ENCODE assay signal across 1 cellular context in the genomic region with DNA sequence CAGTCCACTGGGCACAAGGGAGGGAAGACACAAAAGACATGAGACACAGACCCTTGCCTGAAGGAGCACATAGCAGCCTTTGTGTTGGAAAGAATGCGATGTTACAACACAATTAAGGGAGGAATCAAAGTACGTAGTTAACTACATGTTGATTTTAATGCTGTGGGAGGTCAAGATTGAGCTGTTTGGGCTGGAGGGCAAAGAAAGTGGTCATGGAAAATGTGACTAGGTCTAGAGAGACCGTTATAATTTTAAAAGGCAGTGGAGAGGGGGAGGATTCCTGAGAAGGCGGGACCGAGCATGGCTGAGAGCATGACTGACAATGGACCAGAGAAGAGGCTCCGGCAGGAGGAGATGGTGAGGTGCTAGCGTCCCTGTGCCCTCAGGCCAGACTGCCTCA.
TF ChIP-seq lines count a peak whose summit lies in the region.

No MANE protein-coding gene starts in this region.

TF ChIP-seq in K562, 482 proteins besides CTCF, POLR2A, EP300 and RAD21 (continued from another document):
- TF ChIP-seq, protein P1, sequence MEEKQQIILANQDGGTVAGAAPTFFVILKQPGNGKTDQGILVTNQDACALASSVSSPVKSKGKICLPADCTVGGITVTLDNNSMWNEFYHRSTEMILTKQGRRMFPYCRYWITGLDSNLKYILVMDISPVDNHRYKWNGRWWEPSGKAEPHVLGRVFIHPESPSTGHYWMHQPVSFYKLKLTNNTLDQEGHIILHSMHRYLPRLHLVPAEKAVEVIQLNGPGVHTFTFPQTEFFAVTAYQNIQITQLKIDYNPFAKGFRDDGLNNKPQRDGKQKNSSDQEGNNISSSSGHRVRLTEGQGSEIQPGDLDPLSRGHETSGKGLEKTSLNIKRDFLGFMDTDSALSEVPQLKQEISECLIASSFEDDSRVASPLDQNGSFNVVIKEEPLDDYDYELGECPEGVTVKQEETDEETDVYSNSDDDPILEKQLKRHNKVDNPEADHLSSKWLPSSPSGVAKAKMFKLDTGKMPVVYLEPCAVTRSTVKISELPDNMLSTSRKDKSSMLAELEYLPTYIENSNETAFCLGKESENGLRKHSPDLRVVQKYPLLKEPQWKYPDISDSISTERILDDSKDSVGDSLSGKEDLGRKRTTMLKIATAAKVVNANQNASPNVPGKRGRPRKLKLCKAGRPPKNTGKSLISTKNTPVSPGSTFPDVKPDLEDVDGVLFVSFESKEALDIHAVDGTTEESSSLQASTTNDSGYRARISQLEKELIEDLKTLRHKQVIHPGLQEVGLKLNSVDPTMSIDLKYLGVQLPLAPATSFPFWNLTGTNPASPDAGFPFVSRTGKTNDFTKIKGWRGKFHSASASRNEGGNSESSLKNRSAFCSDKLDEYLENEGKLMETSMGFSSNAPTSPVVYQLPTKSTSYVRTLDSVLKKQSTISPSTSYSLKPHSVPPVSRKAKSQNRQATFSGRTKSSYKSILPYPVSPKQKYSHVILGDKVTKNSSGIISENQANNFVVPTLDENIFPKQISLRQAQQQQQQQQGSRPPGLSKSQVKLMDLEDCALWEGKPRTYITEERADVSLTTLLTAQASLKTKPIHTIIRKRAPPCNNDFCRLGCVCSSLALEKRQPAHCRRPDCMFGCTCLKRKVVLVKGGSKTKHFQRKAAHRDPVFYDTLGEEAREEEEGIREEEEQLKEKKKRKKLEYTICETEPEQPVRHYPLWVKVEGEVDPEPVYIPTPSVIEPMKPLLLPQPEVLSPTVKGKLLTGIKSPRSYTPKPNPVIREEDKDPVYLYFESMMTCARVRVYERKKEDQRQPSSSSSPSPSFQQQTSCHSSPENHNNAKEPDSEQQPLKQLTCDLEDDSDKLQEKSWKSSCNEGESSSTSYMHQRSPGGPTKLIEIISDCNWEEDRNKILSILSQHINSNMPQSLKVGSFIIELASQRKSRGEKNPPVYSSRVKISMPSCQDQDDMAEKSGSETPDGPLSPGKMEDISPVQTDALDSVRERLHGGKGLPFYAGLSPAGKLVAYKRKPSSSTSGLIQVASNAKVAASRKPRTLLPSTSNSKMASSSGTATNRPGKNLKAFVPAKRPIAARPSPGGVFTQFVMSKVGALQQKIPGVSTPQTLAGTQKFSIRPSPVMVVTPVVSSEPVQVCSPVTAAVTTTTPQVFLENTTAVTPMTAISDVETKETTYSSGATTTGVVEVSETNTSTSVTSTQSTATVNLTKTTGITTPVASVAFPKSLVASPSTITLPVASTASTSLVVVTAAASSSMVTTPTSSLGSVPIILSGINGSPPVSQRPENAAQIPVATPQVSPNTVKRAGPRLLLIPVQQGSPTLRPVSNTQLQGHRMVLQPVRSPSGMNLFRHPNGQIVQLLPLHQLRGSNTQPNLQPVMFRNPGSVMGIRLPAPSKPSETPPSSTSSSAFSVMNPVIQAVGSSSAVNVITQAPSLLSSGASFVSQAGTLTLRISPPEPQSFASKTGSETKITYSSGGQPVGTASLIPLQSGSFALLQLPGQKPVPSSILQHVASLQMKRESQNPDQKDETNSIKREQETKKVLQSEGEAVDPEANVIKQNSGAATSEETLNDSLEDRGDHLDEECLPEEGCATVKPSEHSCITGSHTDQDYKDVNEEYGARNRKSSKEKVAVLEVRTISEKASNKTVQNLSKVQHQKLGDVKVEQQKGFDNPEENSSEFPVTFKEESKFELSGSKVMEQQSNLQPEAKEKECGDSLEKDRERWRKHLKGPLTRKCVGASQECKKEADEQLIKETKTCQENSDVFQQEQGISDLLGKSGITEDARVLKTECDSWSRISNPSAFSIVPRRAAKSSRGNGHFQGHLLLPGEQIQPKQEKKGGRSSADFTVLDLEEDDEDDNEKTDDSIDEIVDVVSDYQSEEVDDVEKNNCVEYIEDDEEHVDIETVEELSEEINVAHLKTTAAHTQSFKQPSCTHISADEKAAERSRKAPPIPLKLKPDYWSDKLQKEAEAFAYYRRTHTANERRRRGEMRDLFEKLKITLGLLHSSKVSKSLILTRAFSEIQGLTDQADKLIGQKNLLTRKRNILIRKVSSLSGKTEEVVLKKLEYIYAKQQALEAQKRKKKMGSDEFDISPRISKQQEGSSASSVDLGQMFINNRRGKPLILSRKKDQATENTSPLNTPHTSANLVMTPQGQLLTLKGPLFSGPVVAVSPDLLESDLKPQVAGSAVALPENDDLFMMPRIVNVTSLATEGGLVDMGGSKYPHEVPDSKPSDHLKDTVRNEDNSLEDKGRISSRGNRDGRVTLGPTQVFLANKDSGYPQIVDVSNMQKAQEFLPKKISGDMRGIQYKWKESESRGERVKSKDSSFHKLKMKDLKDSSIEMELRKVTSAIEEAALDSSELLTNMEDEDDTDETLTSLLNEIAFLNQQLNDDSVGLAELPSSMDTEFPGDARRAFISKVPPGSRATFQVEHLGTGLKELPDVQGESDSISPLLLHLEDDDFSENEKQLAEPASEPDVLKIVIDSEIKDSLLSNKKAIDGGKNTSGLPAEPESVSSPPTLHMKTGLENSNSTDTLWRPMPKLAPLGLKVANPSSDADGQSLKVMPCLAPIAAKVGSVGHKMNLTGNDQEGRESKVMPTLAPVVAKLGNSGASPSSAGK (IDR thresholded peaks at IDR 0.05): 0 out of 2 replicates have a peak, but pooled peaks have one; percentile 8
TF ChIP-seq in K562: peak in this region for 5.
